ENCODE assay signal across 15 cellular contexts in genomic region chr10:77452952-77453564, GRCh38.
DNase-seq lines count a peak whose midpoint lies in the region; ATAC-seq and TF ChIP-seq lines count a peak whose summit lies in the region.
"Had no signal": no experiment of that assay in that cellular context is flagged by ENCODE, and none has a peak within 500 bp of the region (broad histone marks: within the 10 kb centered on the region; RNA-seq: fewer than 3 reads in every experiment).

No MANE protein-coding gene starts in this region.

- intact Hi-C loops in testis (cut with DNase I; ENCODE audit: low total_unique reads), result no loop called here

- H3K4me3 ChIP-seq in testis, result no peak overlapping the region
- H3K4me3 ChIP-seq: BLaER1 had no signal

- H3K36me3 ChIP-seq in testis (ENCODE audit: low read depth, missing control alignments), result no peaks in the 10 kb centered on the region
- H3K36me3 ChIP-seq: BLaER1 had no signal

- peak; percentile 9 for DNase-seq in DMS53 (lab: John Stamatoyannopoulos, UW)
- DNase-seq in DMS53 treated with DMSO at 0.1 percent for 48 hours (lab: John Stamatoyannopoulos, UW; ENCODE audit: unreplicated experiment), result no peak
- peak; percentile 81 for DNase-seq in NCI-H82 treated with DMSO at 0.1 percent for 48 hours (lab: John Stamatoyannopoulos, UW; ENCODE audit: unreplicated experiment)
- peak; percentile 48 for DNase-seq in islet precursor cell
- no peak for DNase-seq in testis
- DNase-seq in foreskin melanocyte, result no peak
- DNase-seq: CD4-positive, alpha-beta memory T cell; DMS 273 treated with DMSO at 0.1 percent for 48 hours; DMS79; GDM1; H9; KG1 had no signal

- no peaks in the 10 kb centered on the region for H3K4me1 ChIP-seq in testis

- WGBS in testis, 2 donors, result 82 to 94% methylated on average over 4 of the region's 4 CpGs

- H3K27ac ChIP-seq in testis, result no peak overlapping the region
- H3K27ac ChIP-seq: 22Rv1, BLaER1 had no signal

- no peaks in the 10 kb centered on the region for H3K27me3 ChIP-seq in testis
- H3K27me3 ChIP-seq: BLaER1 had no signal

- TF ChIP-seq POLR2A in testis (IDR thresholded peaks at IDR 0.05), result no peak

- no peaks in the 10 kb centered on the region for H3K9me3 ChIP-seq in testis
- H3K9me3 ChIP-seq: BLaER1 had no signal

- ATAC-seq in GM21717 (IDR thresholded peaks at IDR 0.05; ENCODE audit: unreplicated experiment), result no peak

- no peak for TF ChIP-seq CTCF in testis (IDR thresholded peaks at IDR 0.05)

Comparison
In these comparisons a context has a peak if more than half of its experiments do, and no peak if none do; other contexts are left out.
1. DNase-seq: peak in DMS53 (single experiment), NCI-H82 treated with DMSO at 0.1 percent for 48 hours (single experiment) and islet precursor cell (single experiment); none in DMS53 treated with DMSO at 0.1 percent for 48 hours (single experiment), testis (single experiment) and foreskin melanocyte (single experiment).